8 cellular contexts compared by ENCODE assay signal in the genomic region with DNA sequence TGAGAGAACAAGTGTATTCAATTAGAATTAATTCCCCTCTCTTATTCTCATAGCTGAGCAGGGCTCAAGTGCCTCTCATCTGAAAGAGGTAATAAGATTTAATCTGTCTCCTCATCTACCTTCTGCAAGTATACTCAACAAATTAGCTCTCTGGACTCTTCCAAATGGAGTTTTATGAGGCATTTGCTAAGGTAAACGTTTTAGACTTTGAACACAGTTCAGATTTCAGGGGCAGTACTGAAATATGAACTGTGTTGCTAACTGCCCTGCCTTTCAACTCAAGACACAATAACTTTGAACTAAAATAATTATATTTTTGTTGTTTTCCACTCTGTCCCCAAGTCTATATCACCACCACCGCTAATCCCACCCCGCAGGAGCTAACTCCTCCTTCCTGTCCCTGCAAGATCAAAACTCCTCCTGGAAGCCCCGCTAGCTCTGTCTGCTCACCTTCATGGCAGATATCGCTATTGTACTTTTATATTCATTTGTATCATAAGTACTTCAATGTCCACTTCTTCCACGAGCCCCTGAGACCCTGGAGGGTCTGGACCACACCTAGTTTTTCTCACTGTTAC.
A peak's percentile ranks its signal among the peaks of the same experiment; 100 is the strongest.
DNase-seq lines count a peak whose midpoint lies in the region; FAIRE-seq and TF ChIP-seq lines count a peak whose summit lies in the region.
"Not testable (repeated sequence)": the region's sequence is repeated elsewhere in the genome, so short reads cannot be mapped to it uniquely, and the experiment has no call there.

No MANE protein-coding gene starts in this region.

- peak overlapping the region; percentile 42 for H3K27ac Mint-ChIP-seq in astrocyte (ENCODE audit: unreplicated experiment)
- peak overlapping the region; percentile 11 for H3K27ac Mint-ChIP-seq in endothelial cell (ENCODE audit: unreplicated experiment)
- H3K27ac Mint-ChIP-seq in nephron, result peak overlapping the region; percentile 75 to 80 (median 77)

- not testable (repeated sequence) for H3K9me1 ChIP-seq in keratinocyte (ENCODE audit: control insufficient read depth, extremely low read depth, insufficient read depth, low read length)

- peak overlapping the region; percentile 59 for H3K4me3 ChIP-seq in AG10803 (ENCODE audit: low read length)
- 0 out of 2 replicates have a peak overlapping the region, but pooled peaks have one; percentile 48 for H3K4me3 ChIP-seq in HL-60 (replicated peaks; ENCODE audit: insufficient read depth, low read length)
- H3K4me3 ChIP-seq in WERI-Rb-1 (ENCODE audit: low read depth, low read length), result peak overlapping the region; percentile 66
- H3K4me3 ChIP-seq in astrocyte (ENCODE audit: insufficient read depth, low read depth, low read length), result peak overlapping the region; percentile 39
- H3K4me3 ChIP-seq in keratinocyte (ENCODE audit: control insufficient read depth in 2 of 3, extremely low read depth in 1 of 3, insufficient read depth in 2 of 3, low read depth in 1 of 3, low read length in 3 of 3), result peak overlapping the region; percentile 58 to 67 (median 58)
- peak overlapping the region; percentile 41 to 75 (median 54) for H3K4me3 ChIP-seq in spleen

- not testable (repeated sequence) for H3K36me3 Mint-ChIP-seq in astrocyte (ENCODE audit: low read depth, unreplicated experiment); endothelial cell (ENCODE audit: low read depth, unreplicated experiment); nephron (ENCODE audit: low read depth)

- dilution Hi-C loops in keratinocyte (cut with MboI; ENCODE audit: extremely low pct_ligation_motif_present, low sequenced_read_pairs), result not testable (repeated sequence)

- peak overlapping the region; percentile 85 for H3K4me3 Mint-ChIP-seq in astrocyte (ENCODE audit: unreplicated experiment)
- peak overlapping the region; percentile 80 for H3K4me3 Mint-ChIP-seq in endothelial cell (ENCODE audit: unreplicated experiment)
- peak overlapping the region; percentile 76 to 81 (median 78) for H3K4me3 Mint-ChIP-seq in nephron

- H3K4me2 ChIP-seq in astrocyte (ENCODE audit: low read length) (peak overlapping the region; percentile 80), keratinocyte (ENCODE audit: control insufficient read depth, extremely low read depth, insufficient read depth, low read depth, low read length) (peak overlapping the region; percentile 74)

- H3K9me3 ChIP-seq in WERI-Rb-1 (ENCODE audit: severe bottlenecking); astrocyte (ENCODE audit: insufficient read depth, low read depth, low read length); keratinocyte (ENCODE audit: control insufficient read depth, low read depth, low read length); spleen: not testable (repeated sequence)

- H3K9ac ChIP-seq in astrocyte (ENCODE audit: low read length), result peak overlapping the region; percentile 75
- peak overlapping the region; percentile 72 for H3K9ac ChIP-seq in keratinocyte (ENCODE audit: control insufficient read depth, extremely low read depth, insufficient read depth, low read length)

- H3K4me1 Mint-ChIP-seq in astrocyte (ENCODE audit: low read depth, unreplicated experiment); endothelial cell (ENCODE audit: unreplicated experiment): not testable (repeated sequence)
- peaks cover 26% of the 10 kb centered on the region for H3K4me1 Mint-ChIP-seq in nephron

- intact Hi-C loops in spleen (cut with DNase I; ENCODE audit: low total_unique reads), result not testable (repeated sequence)

- not testable (repeated sequence) for DNase-seq in AG10803 (ENCODE audit: low read depth); HL-60 (ENCODE audit: low read depth in 1 of 2, low spot score in 1 of 2); astrocyte (ENCODE audit: low read depth); endothelial cell (ENCODE audit: low spot score); keratinocyte (ENCODE audit: low read depth, low spot score); spleen
- DNase-seq in WERI-Rb-1, result peak; percentile 79

- not testable (repeated sequence) for H3K36me3 ChIP-seq in WERI-Rb-1; astrocyte (ENCODE audit: insufficient read depth, low read length); keratinocyte (ENCODE audit: control insufficient read depth in 2 of 2, extremely low read depth in 1 of 2, insufficient read depth in 2 of 2, low read length in 2 of 2); spleen

- not testable (repeated sequence) for TF ChIP-seq CTCF in AG10803 (conservative IDR thresholded peaks at IDR 0.05; ENCODE audit: low read length); HL-60 (IDR thresholded peaks at IDR 0.05; ENCODE audit: insufficient read depth, low read length); WERI-Rb-1 (IDR thresholded peaks at IDR 0.05; ENCODE audit: low read depth, low read length); astrocyte (IDR thresholded peaks at IDR 0.05; ENCODE audit: insufficient read depth, low read depth, low read length); endothelial cell (IDR thresholded peaks at IDR 0.05; ENCODE audit: unreplicated experiment); keratinocyte (optimal IDR thresholded peaks at IDR 0.05 in 1 of 3, IDR thresholded peaks at IDR 0.05 in 1 of 3, conservative IDR thresholded peaks at IDR 0.05 in 1 of 3; ENCODE audit: extremely low read depth in 1 of 3, insufficient read depth in 2 of 3, low read length in 3 of 3); nephron (IDR thresholded peaks at IDR 0.05; ENCODE audit: unreplicated experiment in 3 of 3); spleen (IDR thresholded peaks at IDR 0.05 in 8 of 11, conservative IDR thresholded peaks at IDR 0.05 in 3 of 11)

- H3K9me3 Mint-ChIP-seq in astrocyte (ENCODE audit: unreplicated experiment); endothelial cell (ENCODE audit: unreplicated experiment); nephron: not testable (repeated sequence)

- peak overlapping the region; percentile 86 for H2AFZ ChIP-seq in astrocyte (ENCODE audit: low read depth, low read length)
- peak overlapping the region; percentile 85 for H2AFZ ChIP-seq in keratinocyte (ENCODE audit: control insufficient read depth, low read length)

- WGBS in spleen, 5 donors, result 51 to 59% (median 56%) methylated on average over 6 of the region's 6 CpGs

- H3K79me2 ChIP-seq in astrocyte (ENCODE audit: insufficient read depth, low read length); keratinocyte (ENCODE audit: control insufficient read depth, insufficient read depth, low read length): not testable (repeated sequence)

- H4K20me1 ChIP-seq in astrocyte (ENCODE audit: insufficient read depth, low read length); keratinocyte (ENCODE audit: control insufficient read depth, extremely low read depth, insufficient read depth, low read length): not testable (repeated sequence)

- TF ChIP-seq POLR2A in spleen (IDR thresholded peaks at IDR 0.05), result not testable (repeated sequence)

- not testable (repeated sequence) for H3K27ac ChIP-seq in HL-60 (replicated peaks); astrocyte (ENCODE audit: low read depth, low read length); keratinocyte (ENCODE audit: control insufficient read depth, insufficient read depth, low read length)
- peak overlapping the region; percentile 81 for H3K27ac ChIP-seq in WERI-Rb-1
- H3K27ac ChIP-seq in spleen, result peak overlapping the region in 6 of 8 donors; percentile 51 to 82 (median 78)

- H3K27me3 Mint-ChIP-seq in astrocyte (ENCODE audit: low read depth, unreplicated experiment); endothelial cell (ENCODE audit: unreplicated experiment); nephron (ENCODE audit: low read depth): not testable (repeated sequence)

- not testable (repeated sequence) for H3K4me1 ChIP-seq in astrocyte (ENCODE audit: insufficient read depth, low read length); keratinocyte (ENCODE audit: control insufficient read depth, extremely low read depth, insufficient read depth, low read length); spleen

- not testable (repeated sequence) for H3K27me3 ChIP-seq in HL-60 (ENCODE audit: insufficient read depth, poor library complexity, severe bottlenecking); WERI-Rb-1 (ENCODE audit: insufficient read depth, low read depth, severe bottlenecking); astrocyte (ENCODE audit: insufficient read depth, low read length); keratinocyte (ENCODE audit: control insufficient read depth, extremely low read depth, insufficient read depth, low read length); spleen (replicated peaks in 1 of 7)

- not testable (repeated sequence) for FAIRE-seq in astrocyte (lab: Jason Lieb, UNC); keratinocyte (lab: Jason Lieb, UNC)

Comparison
In these comparisons a context has a peak if more than half of its experiments do, and no peak if none do; other contexts are left out.
1. H3K27ac Mint-ChIP-seq: peak in every context shown above with its lines; median percentile 77 in nephron; 42 in astrocyte; 11 in endothelial cell.